ENCODE assay signal across 21 cellular contexts in the genomic region with DNA sequence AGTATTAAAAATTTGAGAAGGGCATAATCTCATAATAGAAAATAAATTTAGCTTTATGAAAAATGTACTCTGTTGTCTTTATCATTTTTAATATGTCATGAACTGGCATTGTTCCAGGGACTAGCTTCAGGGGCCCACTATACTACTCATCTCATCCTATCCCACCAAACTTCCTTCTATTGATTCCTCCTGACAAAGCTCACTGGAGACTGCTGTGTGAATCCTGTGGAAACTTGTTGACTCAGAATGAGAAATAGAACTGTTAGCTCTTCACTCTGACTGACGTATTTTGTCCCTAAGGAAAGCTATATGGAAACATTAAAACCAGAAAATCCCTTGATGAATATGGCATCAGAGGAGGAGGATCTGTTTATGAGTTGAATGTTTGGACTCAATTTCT.
"Had no signal": no experiment of that assay in that cellular context is flagged by ENCODE, and none has a peak within 500 bp of the region (broad histone marks: within the 10 kb centered on the region; RNA-seq: fewer than 3 reads in every experiment).

No MANE protein-coding gene starts in this region.

- H3K4me1 ChIP-seq: prostate gland, suprapubic skin, uterus had no signal

- ATAC-seq: activated T-helper 17 cell treated with anti-CD3 and anti-CD28 coated beads, Interleukin-2, amount 50 U/mL, for 72 hours; left lobe of liver; right cardiac atrium; stimulated activated naive CD8-positive, alpha-beta T cell treated with anti-CD3 and anti-CD28 coated beads, Interleukin-15, amount 100 ng/mL, for 72 hours had no signal

- H3K4me3 ChIP-seq: prostate gland, suprapubic skin, transverse colon, uterus had no signal

- H3K27me3 ChIP-seq: suprapubic skin, transverse colon, uterus had no signal

- H3K36me3 ChIP-seq: uterus had no signal

- FAIRE-seq: bronchial epithelial cell had no signal

- DNase-seq: activated CD4-positive, alpha-beta memory T cell treated with anti-CD3 and anti-CD28 coated beads for 36 hours; activated naive CD4-positive, alpha-beta T cell treated with anti-CD3 and anti-CD28 coated beads, Interleukin-2, amount 10 ng/mL, durations not matched to agents 7 days and 5 days; activated T-cell treated with anti-CD3 and anti-CD28 coated beads for 4 hours; foreskin melanocyte; glutamatergic neuron; hippocampal formation; islet precursor cell; mammary epithelial cell; occipital lobe; right cardiac atrium; stimulated activated CD4-positive, alpha-beta T cell treated with anti-CD3 and anti-CD28 coated beads, Interleukin-2, amount 100 ng/mL, for 24 hours; stimulated activated naive CD8-positive, alpha-beta T cell treated with anti-CD3 and anti-CD28 coated beads, Interleukin-15, amount 100 ng/mL, for 72 hours; SW 1271; transverse colon; uterus; WERI-Rb-1 had no signal

- H3K9me3 ChIP-seq: prostate gland, suprapubic skin had no signal

- H3K27ac ChIP-seq: prostate gland, suprapubic skin, transverse colon, uterus, WERI-Rb-1 had no signal
